8 cellular contexts compared by ENCODE assay signal in the genomic region with DNA sequence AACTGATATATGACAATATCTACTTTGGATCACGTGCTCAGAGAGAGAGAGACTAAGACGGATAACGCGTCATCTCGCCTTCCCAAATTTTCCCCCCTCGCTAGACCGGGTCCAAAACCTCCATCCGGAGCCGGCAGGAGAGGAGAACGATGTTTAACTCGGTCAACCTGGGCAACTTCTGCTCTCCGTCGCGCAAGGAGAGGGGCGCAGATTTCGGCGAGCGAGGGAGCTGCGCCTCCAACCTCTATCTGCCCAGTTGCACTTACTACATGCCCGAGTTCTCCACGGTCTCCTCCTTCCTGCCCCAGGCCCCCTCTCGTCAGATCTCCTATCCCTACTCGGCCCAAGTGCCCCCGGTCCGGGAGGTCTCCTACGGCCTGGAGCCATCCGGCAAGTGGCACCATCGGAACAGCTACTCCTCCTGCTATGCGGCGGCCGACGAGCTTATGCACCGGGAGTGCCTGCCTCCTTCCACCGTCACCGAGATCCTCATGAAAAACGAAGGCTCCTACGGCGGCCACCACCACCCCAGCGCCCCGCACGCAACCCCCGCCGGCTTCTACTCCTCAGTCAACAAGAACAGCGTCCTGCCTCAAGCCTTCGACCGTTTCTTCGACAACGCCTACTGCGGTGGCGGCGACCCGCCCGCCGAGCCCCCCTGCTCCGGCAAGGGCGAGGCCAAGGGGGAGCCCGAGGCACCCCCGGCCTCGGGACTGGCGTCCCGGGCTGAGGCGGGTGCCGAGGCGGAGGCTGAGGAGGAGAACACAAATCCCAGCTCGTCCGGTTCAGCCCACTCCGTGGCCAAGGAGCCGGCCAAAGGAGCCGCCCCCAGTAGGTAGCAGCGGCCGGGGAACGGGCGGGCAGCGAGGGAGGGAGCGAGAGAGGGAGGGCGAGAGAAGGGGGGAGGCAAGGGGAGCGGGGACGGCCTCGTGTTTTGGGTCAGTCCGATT. TPM values are rescaled to one million over a fixed set of nuclear protein-coding genes. Genes with fewer than 3 reads are reported as not detected.
DNase-seq lines count a peak whose midpoint lies in the region; ATAC-seq, FAIRE-seq and TF ChIP-seq lines count a peak whose summit lies in the region.

A gene (plus strand): TSS at position 34 of the 950 bp plus-strand sequence. CDS start 116 bp downstream, at position 150.

- peak in 1 of 2 donors; percentile 36 for TF ChIP-seq EP300 in tibial nerve (IDR thresholded peaks at IDR 0.05)

- no peaks in the 10 kb centered on the region for H3K36me3 ChIP-seq in WERI-Rb-1
- H3K36me3 ChIP-seq in kidney (ENCODE audit: control insufficient read depth in 1 of 2, insufficient read depth in 2 of 2, low read length in 2 of 2), result no peaks in the 10 kb centered on the region
- H3K36me3 ChIP-seq in tibial nerve, result no peaks in the 10 kb centered on the region

- H3K27me3 ChIP-seq in WERI-Rb-1 (ENCODE audit: insufficient read depth, low read depth, severe bottlenecking) (no peaks in the 10 kb centered on the region), tibial nerve (peaks cover 0 to 99% of the 10 kb centered on the region in 2 donors)

- peak within 1 kb of the TSS; percentile 51 for H3K4me3 ChIP-seq in WERI-Rb-1 (ENCODE audit: low read depth, low read length)
- peak within 1 kb of the TSS in 1 of 2 donors; percentile 49 for H3K4me3 ChIP-seq in kidney (ENCODE audit: low read length in 2 of 2)
- peak within 1 kb of the TSS; percentile 25 to 49 (median 42) for H3K4me3 ChIP-seq in tibial nerve

- H3K4me3 Mint-ChIP-seq in activated naive CD4-positive, alpha-beta T cell treated with anti-CD3 and anti-CD28 coated beads, Interleukin-2, amount 10 ng/mL, durations not matched to agents 7 days and 5 days, result peak within 1 kb of the TSS; percentile 53

- TF ChIP-seq CTCF in WERI-Rb-1 (IDR thresholded peaks at IDR 0.05; ENCODE audit: low read depth, low read length) (no peak), kidney (IDR thresholded peaks at IDR 0.05; ENCODE audit: borderline replicate concordance, extremely low read depth, insufficient read depth) (no peak), tibial nerve (IDR thresholded peaks at IDR 0.05) (no peak)

- no peak for FAIRE-seq in kidney (lab: Jason Lieb, UNC)

- H3K9me3 ChIP-seq in WERI-Rb-1 (ENCODE audit: severe bottlenecking) (peaks cover 4% of the 10 kb centered on the region), kidney (ENCODE audit: control insufficient read depth in 1 of 2, low read length in 2 of 2) (no peaks in the 10 kb centered on the region), tibial nerve (no peaks in the 10 kb centered on the region)

- 2 to 4% methylated on average over 53 to 78 of the region's 80 CpGs for WGBS in tibial nerve, 2 donors

- H3K27ac Mint-ChIP-seq in activated naive CD4-positive, alpha-beta T cell treated with anti-CD3 and anti-CD28 coated beads, Interleukin-2, amount 10 ng/mL, durations not matched to agents 7 days and 5 days, result peak within 1 kb of the TSS; percentile 83

- CTCF ChIA-PET in activated naive CD4-positive, alpha-beta T cell treated with anti-CD3 and anti-CD28 coated beads, Interleukin-2, amount 10 ng/mL, durations not matched to agents 7 days and 5 days (lab: Charles Lee), result no interaction called here

- intact Hi-C loops in kidney (cut with DNase I), result no loop called here

- H3K27ac ChIP-seq in WERI-Rb-1, result peak within 1 kb of the TSS; percentile 26; the same call in 1 of the 2 replicates
- no peak within 1 kb of the TSS for H3K27ac ChIP-seq in kidney (ENCODE audit: low read depth in 2 of 2, low read length in 2 of 2)
- peak within 1 kb of the TSS in 2 of 4 donors; percentile 4 to 18 for H3K27ac ChIP-seq in tibial nerve
- H3K27ac ChIP-seq in substantia nigra (ENCODE audit: low read depth, low read length, poor library complexity, severe bottlenecking), result no peak within 1 kb of the TSS

- peaks cover 8% of the 10 kb centered on the region for H3K36me3 Mint-ChIP-seq in activated naive CD4-positive, alpha-beta T cell treated with anti-CD3 and anti-CD28 coated beads, Interleukin-2, amount 10 ng/mL, durations not matched to agents 7 days and 5 days

- peaks cover 100% of the 10 kb centered on the region for H3K27me3 Mint-ChIP-seq in activated naive CD4-positive, alpha-beta T cell treated with anti-CD3 and anti-CD28 coated beads, Interleukin-2, amount 10 ng/mL, durations not matched to agents 7 days and 5 days

- peaks cover 2% of the 10 kb centered on the region for H3K9me3 Mint-ChIP-seq in activated naive CD4-positive, alpha-beta T cell treated with anti-CD3 and anti-CD28 coated beads, Interleukin-2, amount 10 ng/mL, durations not matched to agents 7 days and 5 days

- peaks cover 21% of the 10 kb centered on the region for H3K4me1 Mint-ChIP-seq in activated naive CD4-positive, alpha-beta T cell treated with anti-CD3 and anti-CD28 coated beads, Interleukin-2, amount 10 ng/mL, durations not matched to agents 7 days and 5 days

- no peak for DNase-seq in activated naive CD4-positive, alpha-beta T cell treated with anti-CD3 and anti-CD28 coated beads, Interleukin-2, amount 10 ng/mL, durations not matched to agents 7 days and 5 days
- DNase-seq in activated naive CD4-positive, alpha-beta T cell treated with Interleukin-2 at 50 U/mL for 16 hours, result no peak
- DNase-seq in WERI-Rb-1 (peak; percentile 40), kidney (peak; percentile 90), tibial nerve (ENCODE audit: low spot score in 2 of 2) (no peak), substantia nigra (lab: John Stamatoyannopoulos, UW) (no peak)
- DNase-seq in stimulated activated CD4-positive, alpha-beta T cell treated with anti-CD3 and anti-CD28 coated beads, Interleukin-2, amount 100 ng/mL, for 24 hours, result no peak

- H3K4me1 ChIP-seq in kidney (ENCODE audit: control insufficient read depth in 1 of 2, insufficient read depth in 1 of 2, low read depth in 1 of 2, low read length in 2 of 2) (peaks cover 0 to 3% of the 10 kb centered on the region in 2 donors), tibial nerve (peaks cover 0 to 40% (median 21%) of the 10 kb centered on the region in 4 donors)

- ATAC-seq in HG03095 (IDR thresholded peaks at IDR 0.05; ENCODE audit: unreplicated experiment), result no peak

- no peak within 1 kb of the TSS for H3K9ac ChIP-seq in kidney (ENCODE audit: low read length in 2 of 2)

- TF ChIP-seq POLR2A in tibial nerve (IDR thresholded peaks at IDR 0.05), result no peak

RNA-seq across cellular contexts. Expression of the gene that starts here (rescaled TPM):
- 1.4 TPM for total RNA-seq in kidney
- polyA plus RNA-seq in kidney (ENCODE audit: insufficient read depth, low read depth, low replicate concordance), result 0.75 TPM
- under 1 TPM in 3 of 4 donors, not detected in 1; 0.20 to 0.63 (median 0.60) TPM for total RNA-seq in tibial nerve

Comparison
In these comparisons a context has a peak if more than half of its experiments do, and no peak if none do; other contexts are left out.
1. DNase-seq: peak in WERI-Rb-1 (single experiment) and kidney (single experiment); none in activated naive CD4-positive, alpha-beta T cell treated with anti-CD3 and anti-CD28 coated beads, Interleukin-2, amount 10 ng/mL, durations not matched to agents 7 days and 5 days (single experiment), activated naive CD4-positive, alpha-beta T cell treated with Interleukin-2 at 50 U/mL for 16 hours (single experiment), tibial nerve (0 of 2), substantia nigra (0 of 49) and stimulated activated CD4-positive, alpha-beta T cell treated with anti-CD3 and anti-CD28 coated beads, Interleukin-2, amount 100 ng/mL, for 24 hours (0 of 2).